Comparison of ENCODE assay signal across 14 cellular contexts in genomic region chr10:132541129-132541528, GRCh38. TPM values are rescaled to one million over a fixed set of nuclear protein-coding genes. Genes with fewer than 3 reads are reported as not detected.
A peak's percentile ranks its signal among the peaks of the same experiment; 100 is the strongest.
DNase-seq lines count a peak whose midpoint lies in the region; ATAC-seq and TF ChIP-seq lines count a peak whose summit lies in the region.
"Had no signal": no experiment of that assay in that cellular context is flagged by ENCODE, and none has a peak within 500 bp of the region (broad histone marks: within the 10 kb centered on the region; RNA-seq: fewer than 3 reads in every experiment).

No MANE protein-coding gene starts in this region.

- WGBS in right lobe of liver (ENCODE audit: insufficient coverage, low coverage, low lambda C conversion rate, missing lambda C conversion rate) = 91% methylated on average over 7 of the region's 11 CpGs

- H3K36me3 Mint-ChIP-seq in activated naive CD4-positive, alpha-beta T cell treated with anti-CD3 and anti-CD28 coated beads for 36 hours (ENCODE audit: low read depth) = peaks cover 9% of the 10 kb centered on the region
- H3K36me3 Mint-ChIP-seq in activated CD8-positive, alpha-beta T cell treated with anti-CD3 and anti-CD28 coated beads, Interleukin-2, amount 10 ng/mL, durations not matched to agents 7 days and 5 days (ENCODE audit: low read depth) = peaks cover 11% of the 10 kb centered on the region
- H3K36me3 Mint-ChIP-seq in mesothelial cell of epicardium = no peaks in the 10 kb centered on the region

- H3K27me3 ChIP-seq in stomach smooth muscle (ENCODE audit: control insufficient read depth in 1 of 2, insufficient read depth in 2 of 2, low read length in 2 of 2) (no peaks in the 10 kb centered on the region), right lobe of liver (no peaks in the 10 kb centered on the region)
- H3K27me3 ChIP-seq: ascending aorta, vagina had no signal

- no peak for DNase-seq in activated naive CD4-positive, alpha-beta T cell treated with anti-CD3 and anti-CD28 coated beads for 36 hours
- DNase-seq in activated naive CD4-positive, alpha-beta T cell treated with Interleukin-2 at 50 U/mL for 16 hours = no peak
- DNase-seq in activated CD8-positive, alpha-beta T cell treated with anti-CD3 and anti-CD28 coated beads, Interleukin-2, amount 10 ng/mL, durations not matched to agents 7 days and 5 days = no peak
- DNase-seq in mesothelial cell of epicardium (ENCODE audit: low spot score in 2 of 2, unreplicated experiment in 2 of 2) (no peak), right lobe of liver (no peak), DMS79 (lab: John Stamatoyannopoulos, UW) (no peak), globus pallidus (ENCODE audit: low spot score) (no peak)
- DNase-seq: GOT3; NCI-H2227 treated with DMSO at 0.1 percent for 48 hours; stimulated activated CD4-positive, alpha-beta T cell treated with anti-CD3 and anti-CD28 coated beads, Interleukin-12 subunit alpha, Interleukin-12 subunit beta, amount 100 ng/mL, for 4 hours had no signal

- POLR2A ChIA-PET in activated CD8-positive, alpha-beta T cell treated with anti-CD3 and anti-CD28 coated beads, Interleukin-2, amount 10 ng/mL, durations not matched to agents 7 days and 5 days (lab: Charles Lee) = interaction anchor here (1.5 to 2.8 kb wide), 2 partner anchors 10 kb away, joined by 5 to 23 read pairs; no protein-coding TSS in a partner anchor

- no peaks in the 10 kb centered on the region for H3K9me3 Mint-ChIP-seq in activated naive CD4-positive, alpha-beta T cell treated with anti-CD3 and anti-CD28 coated beads for 36 hours
- H3K9me3 Mint-ChIP-seq in activated CD8-positive, alpha-beta T cell treated with anti-CD3 and anti-CD28 coated beads, Interleukin-2, amount 10 ng/mL, durations not matched to agents 7 days and 5 days (ENCODE audit: insufficient read depth) = no peaks in the 10 kb centered on the region
- H3K9me3 Mint-ChIP-seq in mesothelial cell of epicardium = no peaks in the 10 kb centered on the region

- ATAC-seq in activated CD8-positive, alpha-beta T cell treated with anti-CD3 and anti-CD28 coated beads, Interleukin-2, amount 10 ng/mL, durations not matched to agents 7 days and 5 days = no peak
- ATAC-seq in right lobe of liver = no peak

- TF ChIP-seq CTCF in mesothelial cell of epicardium (IDR thresholded peaks at IDR 0.05; ENCODE audit: unreplicated experiment) (no peak), right lobe of liver (IDR thresholded peaks at IDR 0.05) (no peak)

- H3K9ac ChIP-seq in stomach smooth muscle (ENCODE audit: low read length in 2 of 2) = no peak overlapping the region

- H3K27ac ChIP-seq in stomach smooth muscle (ENCODE audit: low read length) = peak overlapping the region; percentile 86
- no peak overlapping the region for H3K27ac ChIP-seq in right lobe of liver
- H3K27ac ChIP-seq: HL-60 had no signal

- H3K4me3 Mint-ChIP-seq in activated naive CD4-positive, alpha-beta T cell treated with anti-CD3 and anti-CD28 coated beads for 36 hours = peak overlapping the region; percentile 88
- H3K4me3 Mint-ChIP-seq in activated CD8-positive, alpha-beta T cell treated with anti-CD3 and anti-CD28 coated beads, Interleukin-2, amount 10 ng/mL, durations not matched to agents 7 days and 5 days = peak overlapping the region; percentile 84
- no peak overlapping the region for H3K4me3 Mint-ChIP-seq in mesothelial cell of epicardium

- no peak for TF ChIP-seq POLR2A in right lobe of liver (IDR thresholded peaks at IDR 0.05)

- H3K9me3 ChIP-seq in stomach smooth muscle (ENCODE audit: control insufficient read depth in 2 of 2, low read length in 2 of 2) (no peaks in the 10 kb centered on the region), right lobe of liver (no peaks in the 10 kb centered on the region)
- H3K9me3 ChIP-seq: ascending aorta, vagina had no signal

- no peaks in the 10 kb centered on the region for H3K27me3 Mint-ChIP-seq in activated naive CD4-positive, alpha-beta T cell treated with anti-CD3 and anti-CD28 coated beads for 36 hours (ENCODE audit: low read depth)
- H3K27me3 Mint-ChIP-seq in activated CD8-positive, alpha-beta T cell treated with anti-CD3 and anti-CD28 coated beads, Interleukin-2, amount 10 ng/mL, durations not matched to agents 7 days and 5 days (ENCODE audit: low read depth) = no peaks in the 10 kb centered on the region
- H3K27me3 Mint-ChIP-seq in mesothelial cell of epicardium (ENCODE audit: low read depth) = no peaks in the 10 kb centered on the region

- H3K4me1 ChIP-seq in stomach smooth muscle (ENCODE audit: control insufficient read depth, insufficient read depth, low read length) = peaks cover 69% of the 10 kb centered on the region
- peaks cover 0 to 38% (median 16%) of the 10 kb centered on the region in 4 donors for H3K4me1 ChIP-seq in right lobe of liver

- intact Hi-C loops in activated naive CD4-positive, alpha-beta T cell treated with anti-CD3 and anti-CD28 coated beads for 36 hours (cut with micrococcal nuclease) = loop anchor here (5.0 kb wide), 1 partner anchor 716 kb away; no protein-coding TSS in a partner anchor
- intact Hi-C loops in right lobe of liver (cut with DNase I) = no loop called here

- H3K27ac Mint-ChIP-seq in activated naive CD4-positive, alpha-beta T cell treated with anti-CD3 and anti-CD28 coated beads for 36 hours = peak overlapping the region; percentile 96
- H3K27ac Mint-ChIP-seq in activated CD8-positive, alpha-beta T cell treated with anti-CD3 and anti-CD28 coated beads, Interleukin-2, amount 10 ng/mL, durations not matched to agents 7 days and 5 days = peak overlapping the region; percentile 61
- peak overlapping the region; percentile 63 for H3K27ac Mint-ChIP-seq in mesothelial cell of epicardium

- CTCF ChIA-PET in activated naive CD4-positive, alpha-beta T cell treated with anti-CD3 and anti-CD28 coated beads for 36 hours (lab: Charles Lee) = interaction anchor here (1.3 to 4.5 kb wide), 3 partner anchors 10 to 94 kb away, joined by 3 to 28 read pairs (median 8); no protein-coding TSS in a partner anchor
- CTCF ChIA-PET in activated CD8-positive, alpha-beta T cell treated with anti-CD3 and anti-CD28 coated beads, Interleukin-2, amount 10 ng/mL, durations not matched to agents 7 days and 5 days (lab: Charles Lee) = interaction anchor here (1.0 to 4.1 kb wide), 2 partner anchors 10 to 31 kb away, joined by 4 to 33 read pairs; no protein-coding TSS in a partner anchor

- H3K4me3 ChIP-seq in stomach smooth muscle (ENCODE audit: low read length in 2 of 2) = peak overlapping the region; percentile 27 to 88
- H3K4me3 ChIP-seq in right lobe of liver = no peak overlapping the region

- H3K4me1 Mint-ChIP-seq in activated naive CD4-positive, alpha-beta T cell treated with anti-CD3 and anti-CD28 coated beads for 36 hours (ENCODE audit: low read depth) = peaks cover 74% of the 10 kb centered on the region
- H3K4me1 Mint-ChIP-seq in activated CD8-positive, alpha-beta T cell treated with anti-CD3 and anti-CD28 coated beads, Interleukin-2, amount 10 ng/mL, durations not matched to agents 7 days and 5 days (ENCODE audit: low read depth) = peaks cover 76% of the 10 kb centered on the region
- H3K4me1 Mint-ChIP-seq in mesothelial cell of epicardium = peaks cover 49% of the 10 kb centered on the region

- H3K36me3 ChIP-seq in stomach smooth muscle (ENCODE audit: control insufficient read depth in 2 of 2, insufficient read depth in 2 of 2, low read length in 2 of 2) (peaks cover 0 to 2% of the 10 kb centered on the region in 2 donors), right lobe of liver (no peaks in the 10 kb centered on the region)
- H3K36me3 ChIP-seq: ascending aorta, vagina had no signal

RNA-seq across cellular contexts. Expression of gene INPP5A, which starts 3.5 kb away (rescaled TPM):
- total RNA-seq in activated naive CD4-positive, alpha-beta T cell treated with anti-CD3 and anti-CD28 coated beads for 36 hours = 10 to 100 TPM; 17.3 to 19.5 TPM
- total RNA-seq in activated CD8-positive, alpha-beta T cell treated with anti-CD3 and anti-CD28 coated beads, Interleukin-2, amount 10 ng/mL, durations not matched to agents 7 days and 5 days = 1 to 10 TPM; 9.9 TPM
- total RNA-seq in mesothelial cell of epicardium (36.4 to 41.8 TPM (median 41.0 TPM) in 3 replicates), right lobe of liver (10 to 100 TPM; 12.5 to 24.6 (median 16.9) TPM)

Comparison
In these comparisons a context has a peak if more than half of its experiments do, and no peak if none do; other contexts are left out.
1. H3K4me3 ChIP-seq: peak in stomach smooth muscle (2 of 2); none in right lobe of liver (0 of 3).
2. Peak in every context shown above with its lines, with median percentiles within 50 percentile points of each other: H3K27ac Mint-ChIP-seq.